ENCODE assay signal across 13 cellular contexts in genomic region chr4:108370291-108370690, GRCh38.
DNase-seq lines count a peak whose midpoint lies in the region; ATAC-seq and TF ChIP-seq lines count a peak whose summit lies in the region.
"Had no signal": no experiment of that assay in that cellular context is flagged by ENCODE, and none has a peak within 500 bp of the region (broad histone marks: within the 10 kb centered on the region; RNA-seq: fewer than 3 reads in every experiment).

No MANE protein-coding gene starts in this region.

- CTCF ChIA-PET in CD8-positive, alpha-beta T cell (lab: Charles Lee): interaction anchor here (1.5 kb wide), 1 partner anchor 10 kb away, joined by 3 read pairs; no protein-coding TSS in a partner anchor
- CTCF ChIA-PET in activated naive CD4-positive, alpha-beta T cell treated with anti-CD3 and anti-CD28 coated beads for 36 hours (lab: Charles Lee): interaction anchor here (0.7 to 1.5 kb wide), 4 partner anchors 10 to 290 kb away, joined by 3 to 4 read pairs (median 4); no protein-coding TSS in a partner anchor

- 54% methylated on average over 9 of the region's 13 CpGs for WGBS in right lobe of liver (ENCODE audit: insufficient coverage, low coverage, low lambda C conversion rate, missing lambda C conversion rate)

- TF ChIP-seq POLR2A in right lobe of liver (IDR thresholded peaks at IDR 0.05): no peak

- peak overlapping the region; percentile 10; the same call in 1 of the 2 replicates for H3K4me2 ChIP-seq in OCI-LY1 (ENCODE audit: low read length)
- peak overlapping the region; percentile 55 for H3K4me2 ChIP-seq in osteoblast (ENCODE audit: insufficient read depth, low read length)

- peak overlapping the region; percentile 51 for H3K4me3 ChIP-seq in CD8-positive, alpha-beta T cell (ENCODE audit: low read depth, low read length)
- H3K4me3 ChIP-seq in OCI-LY1 (ENCODE audit: low read depth, low read length, poor library complexity, severe bottlenecking): no peak overlapping the region
- H3K4me3 ChIP-seq in osteoblast (ENCODE audit: insufficient read depth, low read length): peak overlapping the region; percentile 27
- no peak overlapping the region for H3K4me3 ChIP-seq in right lobe of liver
- H3K4me3 ChIP-seq: lower lobe of right lung had no signal

- POLR2A ChIA-PET in CD8-positive, alpha-beta T cell (lab: Charles Lee): interaction anchor here (1.1 kb wide), 1 partner anchor 42 kb away, joined by 3 read pairs; no protein-coding TSS in a partner anchor

- H3K27ac ChIP-seq in CD8-positive, alpha-beta T cell (ENCODE audit: low read depth, low read length): peak overlapping the region; percentile 14
- H3K27ac ChIP-seq in OCI-LY1 (ENCODE audit: low read depth, low read length, poor library complexity, severe bottlenecking): no peak overlapping the region
- no peak overlapping the region for H3K27ac ChIP-seq in osteoblast (ENCODE audit: low read depth, low read length)
- H3K27ac ChIP-seq in right lobe of liver: no peak overlapping the region
- H3K27ac ChIP-seq: lower lobe of right lung had no signal

- H3K4me1 Mint-ChIP-seq in CD8-positive, alpha-beta T cell (ENCODE audit: low read depth): peaks cover 43% of the 10 kb centered on the region
- peaks cover 53% of the 10 kb centered on the region for H3K4me1 Mint-ChIP-seq in activated naive CD4-positive, alpha-beta T cell treated with anti-CD3 and anti-CD28 coated beads for 36 hours (ENCODE audit: low read depth)

- H3F3A ChIP-seq in OCI-LY1 (ENCODE audit: insufficient read depth, low read length): no peaks in the 10 kb centered on the region

- H3K4me1 ChIP-seq in CD8-positive, alpha-beta T cell (ENCODE audit: insufficient read depth, low read length): peaks cover 37% of the 10 kb centered on the region
- H3K4me1 ChIP-seq in OCI-LY1 (ENCODE audit: insufficient read depth, low read length, severe bottlenecking) (peaks cover 12% of the 10 kb centered on the region), osteoblast (ENCODE audit: insufficient read depth, low read length) (peaks cover 2% of the 10 kb centered on the region), right lobe of liver (no peaks in the 10 kb centered on the region)
- H3K4me1 ChIP-seq: lower lobe of right lung had no signal

- no peaks in the 10 kb centered on the region for H3K9me3 Mint-ChIP-seq in CD8-positive, alpha-beta T cell
- H3K9me3 Mint-ChIP-seq in activated naive CD4-positive, alpha-beta T cell treated with anti-CD3 and anti-CD28 coated beads for 36 hours: no peaks in the 10 kb centered on the region
- H3K9me3 Mint-ChIP-seq: activated T-helper 2 cell treated with anti-CD3 and anti-CD28 coated beads, Interferon-gamma antibody, Interleukin-2, Interleukin-4, amounts not matched to agents 10 μg/mL and 5 μg/mL and 100 μg/mL, durations not matched to agents 14 hours and 24 hours and 36 hours had no signal

- TF ChIP-seq CTCF in CD8-positive, alpha-beta T cell (IDR thresholded peaks at IDR 0.05): no peak
- TF ChIP-seq CTCF in OCI-LY1 (IDR thresholded peaks at IDR 0.05; ENCODE audit: low read length): no peak
- TF ChIP-seq CTCF in osteoblast (IDR thresholded peaks at IDR 0.05; ENCODE audit: extremely low read depth, low read depth, low read length): no peak
- no peak for TF ChIP-seq CTCF in right lobe of liver (IDR thresholded peaks at IDR 0.05)

- peak; percentile 78 for ATAC-seq in CD8-positive, alpha-beta T cell
- ATAC-seq in GM21528 (IDR thresholded peaks at IDR 0.05; ENCODE audit: low FRiP score, unreplicated experiment) (no peak), right lobe of liver (no peak), HG02938 (IDR thresholded peaks at IDR 0.05; ENCODE audit: unreplicated experiment) (no peak)
- ATAC-seq: lower lobe of right lung had no signal

- H3K36me3 Mint-ChIP-seq in CD8-positive, alpha-beta T cell: peaks cover 3% of the 10 kb centered on the region
- H3K36me3 Mint-ChIP-seq in activated naive CD4-positive, alpha-beta T cell treated with anti-CD3 and anti-CD28 coated beads for 36 hours (ENCODE audit: low read depth): no peaks in the 10 kb centered on the region

- peak overlapping the region; percentile 91 for H3K4me3 Mint-ChIP-seq in CD8-positive, alpha-beta T cell
- H3K4me3 Mint-ChIP-seq in activated naive CD4-positive, alpha-beta T cell treated with anti-CD3 and anti-CD28 coated beads for 36 hours: peak overlapping the region; percentile 78

- H3K79me2 ChIP-seq in OCI-LY1 (ENCODE audit: insufficient read depth, low read length) (no peaks in the 10 kb centered on the region), osteoblast (ENCODE audit: insufficient read depth, low read length) (no peaks in the 10 kb centered on the region)

- no peaks in the 10 kb centered on the region for H3K9me3 ChIP-seq in CD8-positive, alpha-beta T cell (ENCODE audit: low read length)
- H3K9me3 ChIP-seq in OCI-LY1 (ENCODE audit: low read length): no peaks in the 10 kb centered on the region
- H3K9me3 ChIP-seq in osteoblast (ENCODE audit: low read depth, low read length): no peaks in the 10 kb centered on the region
- H3K9me3 ChIP-seq in right lobe of liver: no peaks in the 10 kb centered on the region
- H3K9me3 ChIP-seq: lower lobe of right lung had no signal

- H2AFZ ChIP-seq in OCI-LY1 (ENCODE audit: low read length) (no peak overlapping the region), osteoblast (ENCODE audit: low read length) (peak overlapping the region; percentile 60)

- peak overlapping the region; percentile 88 for H3K27ac Mint-ChIP-seq in CD8-positive, alpha-beta T cell
- peak overlapping the region; percentile 57 for H3K27ac Mint-ChIP-seq in activated naive CD4-positive, alpha-beta T cell treated with anti-CD3 and anti-CD28 coated beads for 36 hours
- H3K27ac Mint-ChIP-seq: activated T-helper 2 cell treated with anti-CD3 and anti-CD28 coated beads, Interferon-gamma antibody, Interleukin-2, Interleukin-4, amounts not matched to agents 10 μg/mL and 5 μg/mL and 100 μg/mL, durations not matched to agents 14 hours and 24 hours and 36 hours had no signal

- DNase-seq in CD8-positive, alpha-beta T cell: peak in 6 of 7 experiments; percentile 16 to 64 (median 40)
- peak; percentile 47 for DNase-seq in activated naive CD4-positive, alpha-beta T cell treated with anti-CD3 and anti-CD28 coated beads for 36 hours
- DNase-seq in osteoblast (ENCODE audit: insufficient read length, low spot score, missing footprints) (no peak), germinal center (ENCODE audit: low spot score) (no peak), right lobe of liver (no peak)
- DNase-seq: GDM1, KBM-7, lower lobe of right lung, NCI-H446 treated with DMSO at 0.1 percent for 48 hours had no signal

- no peaks in the 10 kb centered on the region for H3K9me2 ChIP-seq in OCI-LY1 (ENCODE audit: low read depth, low read length)

- H3K27me3 ChIP-seq in CD8-positive, alpha-beta T cell (ENCODE audit: insufficient read depth, low read length): no peaks in the 10 kb centered on the region
- H3K27me3 ChIP-seq in OCI-LY1 (ENCODE audit: insufficient read depth, low read length) (no peaks in the 10 kb centered on the region), osteoblast (ENCODE audit: insufficient read depth, low read length) (peaks cover 25% of the 10 kb centered on the region), right lobe of liver (no peaks in the 10 kb centered on the region)

- no peak overlapping the region for H3K9ac ChIP-seq in OCI-LY1 (ENCODE audit: low read length)

- no peaks in the 10 kb centered on the region for H3K27me3 Mint-ChIP-seq in CD8-positive, alpha-beta T cell (ENCODE audit: low read depth)
- H3K27me3 Mint-ChIP-seq in activated naive CD4-positive, alpha-beta T cell treated with anti-CD3 and anti-CD28 coated beads for 36 hours (ENCODE audit: low read depth): no peaks in the 10 kb centered on the region

- H4K20me1 ChIP-seq in OCI-LY1 (ENCODE audit: insufficient read depth, low read length) (no peaks in the 10 kb centered on the region), osteoblast (ENCODE audit: insufficient read depth, low read length) (no peaks in the 10 kb centered on the region)

- no peaks in the 10 kb centered on the region for H3K36me3 ChIP-seq in CD8-positive, alpha-beta T cell (ENCODE audit: insufficient read depth, low read length)
- H3K36me3 ChIP-seq in OCI-LY1 (ENCODE audit: insufficient read depth, low read length) (no peaks in the 10 kb centered on the region), osteoblast (ENCODE audit: insufficient read depth, low read length) (no peaks in the 10 kb centered on the region), right lobe of liver (no peaks in the 10 kb centered on the region)
- H3K36me3 ChIP-seq: lower lobe of right lung had no signal

- intact Hi-C loops in CD8-positive, alpha-beta T cell (cut with DNase I, micrococcal nuclease): loop anchor here in 1 of 2 experiments (1.0 to 5.0 kb wide), 2 partner anchors 10 to 202 kb away; no protein-coding TSS in a partner anchor
- intact Hi-C loops in activated naive CD4-positive, alpha-beta T cell treated with anti-CD3 and anti-CD28 coated beads for 36 hours (cut with micrococcal nuclease): no loop called here
- intact Hi-C loops in right lobe of liver (cut with DNase I): no loop called here

Comparison
In these comparisons a context has a peak if more than half of its experiments do, and no peak if none do; other contexts are left out.
1. DNase-seq: peak in CD8-positive, alpha-beta T cell (6 of 7) and activated naive CD4-positive, alpha-beta T cell treated with anti-CD3 and anti-CD28 coated beads for 36 hours (single experiment); none in osteoblast (single experiment), germinal center (single experiment) and right lobe of liver (0 of 3).
2. H3K4me3 ChIP-seq: peak in CD8-positive, alpha-beta T cell (single experiment) and osteoblast (single experiment); none in OCI-LY1 (single experiment) and right lobe of liver (0 of 3).